ENCODE assay signal across 24 cellular contexts in genomic region chr9:38119570-38119969, GRCh38. TPM values are rescaled to one million over a fixed set of nuclear protein-coding genes. Genes with fewer than 3 reads are reported as not detected.
DNase-seq lines count a peak whose midpoint lies in the region; ATAC-seq, FAIRE-seq and TF ChIP-seq lines count a peak whose summit lies in the region.
"Had no signal": no experiment of that assay in that cellular context is flagged by ENCODE, and none has a peak within 500 bp of the region (broad histone marks: within the 10 kb centered on the region; RNA-seq: fewer than 3 reads in every experiment).

No MANE protein-coding gene starts in this region.

- in situ Hi-C loops in K562 (cut with MboI), result no loop called here

- peaks cover 5% of the 10 kb centered on the region for H3K27me3 Mint-ChIP-seq in activated CD8-positive, alpha-beta memory T cell treated with anti-CD3 and anti-CD28 coated beads, Interleukin-2, amount 10 ng/mL, durations not matched to agents 7 days and 5 days
- H3K27me3 Mint-ChIP-seq in CD4-positive, alpha-beta memory T cell, result peaks cover 15 to 24% of the 10 kb centered on the region in 2 donors

- H3K4me1 Mint-ChIP-seq in activated CD8-positive, alpha-beta memory T cell treated with anti-CD3 and anti-CD28 coated beads, Interleukin-2, amount 10 ng/mL, durations not matched to agents 7 days and 5 days, result no peaks in the 10 kb centered on the region
- H3K4me1 Mint-ChIP-seq in CD4-positive, alpha-beta memory T cell, result peaks cover 0 to 1% (median 0%) of the 10 kb centered on the region in 4 donors
- H3K4me1 Mint-ChIP-seq: activated CD4-positive, alpha-beta T cell treated with anti-CD3 and anti-CD28 coated beads, Interleukin-2, amount 10 ng/mL, durations not matched to agents 24 days and 14 days; memory B cell had no signal

- TF ChIP-seq RAD21 in K562 (CRISPR knock-in tag; conservative IDR thresholded peaks at IDR 0.05 in 1 of 2, IDR thresholded peaks at IDR 0.05 in 1 of 2), result no peak

- no peak overlapping the region for H3K4me2 ChIP-seq in K562 (ENCODE audit: insufficient read depth, low read length)

- H3K4me1 ChIP-seq in K562 (replicated peaks in 1 of 2; ENCODE audit: control insufficient read depth in 2 of 2, insufficient read depth in 2 of 2, low read length in 2 of 2), result 0 out of 5 replicates have a peak, but pooled peaks cover 0 to 4% of the 10 kb centered on the region in 2 experiments
- H3K4me1 ChIP-seq in CD4-positive, alpha-beta memory T cell (ENCODE audit: insufficient read depth, low read length), result no peaks in the 10 kb centered on the region

- H3K4me3 Mint-ChIP-seq in activated CD8-positive, alpha-beta memory T cell treated with anti-CD3 and anti-CD28 coated beads, Interleukin-2, amount 10 ng/mL, durations not matched to agents 7 days and 5 days, result no peak overlapping the region
- no peak overlapping the region for H3K4me3 Mint-ChIP-seq in CD4-positive, alpha-beta memory T cell
- H3K4me3 Mint-ChIP-seq: activated CD4-positive, alpha-beta T cell treated with anti-CD3 and anti-CD28 coated beads, Interleukin-2, amount 10 ng/mL, durations not matched to agents 24 days and 14 days; activated T-helper 1 cell treated with anti-CD3 and anti-CD28 coated beads, Interleukin-12 subunit alpha, Interleukin-12 subunit beta, Interleukin-2, Interleukin-4 antibody, amounts not matched to agents 30 ng/mL and 10 ng/mL and 1 ng/mL, durations not matched to agents 14 hours and 24 hours and 36 hours; memory B cell had no signal

- POLR2A ChIA-PET in K562 (lab: Yijun Ruan, JAX), result no interaction called here
- POLR2A ChIA-PET in CD4-positive, alpha-beta memory T cell (lab: Charles Lee; ENCODE audit: partially characterized antibody), result no interaction called here

- no peaks in the 10 kb centered on the region for H3K36me3 Mint-ChIP-seq in activated CD8-positive, alpha-beta memory T cell treated with anti-CD3 and anti-CD28 coated beads, Interleukin-2, amount 10 ng/mL, durations not matched to agents 7 days and 5 days
- H3K36me3 Mint-ChIP-seq in CD4-positive, alpha-beta memory T cell, result no peaks in the 10 kb centered on the region
- H3K36me3 Mint-ChIP-seq: activated naive CD4-positive, alpha-beta T cell treated with anti-CD3 and anti-CD28 coated beads, Interleukin-2, amount 50 U/mL, for 72 hours; memory B cell had no signal

- no peak overlapping the region for H2AFZ ChIP-seq in K562 (ENCODE audit: low read depth, low read length)

- CTCF ChIA-PET in activated CD8-positive, alpha-beta memory T cell treated with anti-CD3 and anti-CD28 coated beads, Interleukin-2, amount 10 ng/mL, durations not matched to agents 7 days and 5 days (lab: Charles Lee), result interaction anchor here (0.9 kb wide), 1 partner anchor 31 kb away, joined by 3 read pairs; no protein-coding TSS in a partner anchor
- CTCF ChIA-PET in K562 (lab: Yijun Ruan, JAX; ENCODE audit: low intra/inter-chr PET ratio), result interaction anchor here (0.6 kb wide), 1 partner anchor 127 kb away, joined by 3 read pairs; no protein-coding TSS in a partner anchor
- CTCF ChIA-PET in CD4-positive, alpha-beta memory T cell (lab: Charles Lee; ENCODE audit: partially characterized antibody), result no interaction called here

- H3K9me1 ChIP-seq in K562 (ENCODE audit: control insufficient read depth, insufficient read depth, low read length), result no peaks in the 10 kb centered on the region

- H3K9me3 Mint-ChIP-seq in activated CD8-positive, alpha-beta memory T cell treated with anti-CD3 and anti-CD28 coated beads, Interleukin-2, amount 10 ng/mL, durations not matched to agents 7 days and 5 days (ENCODE audit: low read depth), result no peaks in the 10 kb centered on the region
- H3K9me3 Mint-ChIP-seq in CD4-positive, alpha-beta memory T cell, result peaks cover 0 to 2% (median 0%) of the 10 kb centered on the region in 8 donors
- H3K9me3 Mint-ChIP-seq: activated CD4-positive, alpha-beta T cell treated with anti-CD3 and anti-CD28 coated beads, Interleukin-2, amount 10 ng/mL, durations not matched to agents 24 days and 14 days; activated naive CD4-positive, alpha-beta T cell treated with anti-CD3 and anti-CD28 coated beads, Interleukin-2, amount 50 U/mL, for 72 hours; activated T-helper 1 cell treated with anti-CD3 and anti-CD28 coated beads, Interleukin-12 subunit alpha, Interleukin-12 subunit beta, Interleukin-2, Interleukin-4 antibody, amounts not matched to agents 30 ng/mL and 10 ng/mL and 1 ng/mL, durations not matched to agents 14 hours and 24 hours and 36 hours; memory B cell had no signal

- H3K27ac Mint-ChIP-seq in activated CD8-positive, alpha-beta memory T cell treated with anti-CD3 and anti-CD28 coated beads, Interleukin-2, amount 10 ng/mL, durations not matched to agents 7 days and 5 days, result no peak overlapping the region
- no peak overlapping the region for H3K27ac Mint-ChIP-seq in CD4-positive, alpha-beta memory T cell
- H3K27ac Mint-ChIP-seq: activated CD4-positive, alpha-beta T cell treated with anti-CD3 and anti-CD28 coated beads, Interleukin-2, amount 10 ng/mL, durations not matched to agents 24 days and 14 days; activated naive CD4-positive, alpha-beta T cell treated with anti-CD3 and anti-CD28 coated beads, Interleukin-2, amount 50 U/mL, for 72 hours; activated T-helper 1 cell treated with anti-CD3 and anti-CD28 coated beads, Interleukin-12 subunit alpha, Interleukin-12 subunit beta, Interleukin-2, Interleukin-4 antibody, amounts not matched to agents 30 ng/mL and 10 ng/mL and 1 ng/mL, durations not matched to agents 14 hours and 24 hours and 36 hours; memory B cell had no signal

- no TSS peak for BruUV-seq in K562 (replicated peaks; lab: Mats Ljungman, UMichigan)

- intact Hi-C loops in K562 (cut with micrococcal nuclease), result loop anchor here (5.0 kb wide), 1 partner anchor 38 kb away; no protein-coding TSS in a partner anchor
- intact Hi-C loops in CD4-positive, alpha-beta memory T cell (cut with micrococcal nuclease), result no loop called here
- intact Hi-C loops in Right ventricle myocardium inferior (cut with DNase I), result no loop called here

- DNase-seq in activated CD8-positive, alpha-beta memory T cell treated with anti-CD3 and anti-CD28 coated beads, Interleukin-2, amount 10 ng/mL, durations not matched to agents 7 days and 5 days, result peak; percentile 4
- no peak for DNase-seq in activated CD8-positive, alpha-beta memory T cell treated with anti-CD3 and anti-CD28 coated beads, Interleukin-2, amount 50 U/mL, for 48 hours
- DNase-seq in NCI-H2196 treated with DMSO at 0.1 percent for 48 hours (lab: John Stamatoyannopoulos, UW; ENCODE audit: unreplicated experiment), result peak; percentile 36
- no peak for DNase-seq in K562 (ENCODE audit: extremely low read depth in 1 of 4, low spot score in 3 of 4)
- no peak for DNase-seq in NCI-H2171 treated with DMSO at 0.1 percent for 48 hours (lab: John Stamatoyannopoulos, UW)
- DNase-seq in CD4-positive, alpha-beta memory T cell, result no peak
- no peak for DNase-seq in EL
- no peak for DNase-seq in Right ventricle myocardium inferior (ENCODE audit: missing footprints)
- DNase-seq: activated CD4-positive, alpha-beta T cell treated with anti-CD3 and anti-CD28 coated beads, Interleukin-2, amount 10 ng/mL, durations not matched to agents 24 days and 14 days; C1 segment of cervical spinal cord; glutamatergic neuron; kidney glomerular epithelial cell; NCI-H1436; NCI-H226; NK-92 treated with Interleukin-12 subunit alpha and Interleukin-12 subunit beta, amount 100 ng/mL, for 24 hours; stimulated activated CD4-positive, alpha-beta T cell treated with anti-CD3 and anti-CD28 coated beads, Interleukin-4, amount 100 ng/mL, for 4 hours; stimulated activated naive CD4-positive, alpha-beta T cell had no signal

- peak; percentile 37 for FAIRE-seq in K562 (lab: Jason Lieb, UNC)
- FAIRE-seq: D721Med, H1 had no signal

- no peak for ATAC-seq in activated CD8-positive, alpha-beta memory T cell treated with anti-CD3 and anti-CD28 coated beads, Interleukin-2, amount 10 ng/mL, durations not matched to agents 7 days and 5 days
- ATAC-seq in K562 (no peak), Right ventricle myocardium inferior (no peak)
- ATAC-seq: activated naive CD4-positive, alpha-beta T cell treated with anti-CD3 and anti-CD28 coated beads, Interleukin-2, amount 50 U/mL, for 72 hours; sciatic nerve had no signal

- no peaks in the 10 kb centered on the region for H3K9me3 ChIP-seq in K562 (replicated peaks; ENCODE audit: control insufficient read depth, insufficient read depth, low read depth, low read length)
- H3K9me3 ChIP-seq in CD4-positive, alpha-beta memory T cell (ENCODE audit: control insufficient read depth in 1 of 2, low read length in 2 of 2), result no peaks in the 10 kb centered on the region

- H3K9ac ChIP-seq in K562 (ENCODE audit: insufficient read depth in 1 of 2, low read depth in 2 of 2, low read length in 2 of 2), result no peak overlapping the region

- H3K27ac ChIP-seq in K562 (ENCODE audit: extremely low read depth, low read depth, low read length), result no peak overlapping the region
- no peak overlapping the region for H3K27ac ChIP-seq in CD4-positive, alpha-beta memory T cell (ENCODE audit: low read depth, low read length)
- H3K27ac ChIP-seq: VCaP had no signal

- no peaks in the 10 kb centered on the region for H3K36me3 ChIP-seq in K562 (ENCODE audit: control insufficient read depth, insufficient read depth, low read length)
- no peaks in the 10 kb centered on the region for H3K36me3 ChIP-seq in CD4-positive, alpha-beta memory T cell (ENCODE audit: insufficient read depth, low read length)

- no peaks in the 10 kb centered on the region for H3K79me2 ChIP-seq in K562 (ENCODE audit: control insufficient read depth, insufficient read depth, low read length)

- TF ChIP-seq POLR2A in K562 (conservative IDR thresholded peaks at IDR 0.05), result no peak

- no peak for TF ChIP-seq EP300 in K562 (IDR thresholded peaks at IDR 0.05; ENCODE audit: low read length)

- no peak overlapping the region for H3K4me3 ChIP-seq in K562
- no peak overlapping the region for H3K4me3 ChIP-seq in CD4-positive, alpha-beta memory T cell (ENCODE audit: low read length in 2 of 2)

- 0% methylated on average over 3 of the region's 3 CpGs for WGBS in K562 (ENCODE audit: insufficient coverage, low coverage, missing lambda C conversion rate)

- TF ChIP-seq CTCF in K562 (IDR thresholded peaks at IDR 0.05 in 2 of 3, conservative IDR thresholded peaks at IDR 0.05 in 1 of 3; ENCODE audit: insufficient read depth in 2 of 3, low read depth in 1 of 3, low read length in 3 of 3), result no peak

- H4K20me1 ChIP-seq in K562 (replicated peaks; ENCODE audit: control insufficient read depth, insufficient read depth, low read length), result no peaks in the 10 kb centered on the region; the same call in 1 of the 2 replicates

- H3K27me3 ChIP-seq in K562 (ENCODE audit: control insufficient read depth in 2 of 2, insufficient read depth in 2 of 2, low read length in 2 of 2), result peaks cover 14 to 38% of the 10 kb centered on the region in 2 experiments; a peak in 4 of 5 replicates
- no peaks in the 10 kb centered on the region for H3K27me3 ChIP-seq in CD4-positive, alpha-beta memory T cell (ENCODE audit: insufficient read depth, low read length)

RNA-seq across cellular contexts. Expression of gene SHB, which starts 50.5 kb away (rescaled TPM):
- total RNA-seq in activated CD8-positive, alpha-beta memory T cell treated with anti-CD3 and anti-CD28 coated beads, Interleukin-2, amount 10 ng/mL, durations not matched to agents 7 days and 5 days, result 1 to 10 TPM in 1 of 2 experiments, under 1 TPM in 1; 0.23 to 1.1 TPM
- total RNA-seq in K562 (2011; cell fraction: chromatin; rRNA removed; ENCODE audit: low replicate concordance), result 6.5 and 13.7 TPM in 2 replicates
- total RNA-seq in K562 (2011; cell fraction: nucleolus; rRNA removed), result 10.4 and 10.7 TPM in 2 replicates
- 6.3 and 8.7 TPM in 2 replicates for total RNA-seq in K562 (2011; cell fraction: nucleoplasm; rRNA removed)
- 11.7 and 12.8 TPM in 2 replicates for total RNA-seq in K562 (2014; rRNA removed)
- total RNA-seq in K562 (2014; rRNA removed; fragmentation: Illumina TruSeq; extraction: Trizol), result 3.8 and 4.0 TPM in 2 replicates
- total RNA-seq in K562 (2015; rRNA removed; fragmentation: Illumina TruSeq; extraction: Trizol), result 5.1 and 5.3 TPM in 2 replicates
- total RNA-seq in K562 (2021), result 15.4 and 16.0 TPM in 2 replicates
- 3.4 and 5.1 TPM in 2 replicates for polyA plus RNA-seq in K562 (2011; rRNA removed)
- 4.1 and 8.5 TPM in 2 replicates for polyA plus RNA-seq in K562 (2011; cell fraction: cytosol; rRNA removed)
- 4.9 and 8.5 TPM in 2 replicates for polyA plus RNA-seq in K562 (2011; cell fraction: nucleus; rRNA removed)
- polyA plus RNA-seq in K562 (2012), result 8.2 and 8.9 TPM in 2 replicates
- 9.6 TPM in 2 replicates for polyA plus RNA-seq in K562 (2014; fragmentation: Illumina TruSeq; extraction: Trizol)
- 1 to 10 TPM in 1 of 2 experiments, under 1 TPM in 1; 0.78 to 1.0 TPM for polyA plus RNA-seq in K562 (2014; fragmentation: Nextera tagmentation; extraction: Ambion mirVana)
- 6.0 and 7.5 TPM in 2 replicates for polyA plus RNA-seq in K562 (2014; rRNA removed)
- 4.6 and 5.7 TPM in 2 replicates for polyA minus RNA-seq in K562 (2011; rRNA and poly(A)+ RNA removed)
- 7.4 and 12.6 TPM in 2 replicates for polyA minus RNA-seq in K562 (2011; cell fraction: cytosol; rRNA and poly(A)+ RNA removed)
- 6.3 and 6.4 TPM in 2 replicates for polyA minus RNA-seq in K562 (2011; cell fraction: nucleus; rRNA and poly(A)+ RNA removed)
- total RNA-seq in CD4-positive, alpha-beta memory T cell, result 1 to 10 TPM in 1 of 2 experiments, under 1 TPM in 1; 0.81 to 1.3 TPM
- polyA plus RNA-seq in CD4-positive, alpha-beta memory T cell, result under 1 TPM; 0.10 to 0.16 TPM
- 14.7 TPM for total RNA-seq in Right ventricle myocardium inferior

Comparison
In these comparisons a context has a peak if more than half of its experiments do, and no peak if none do; other contexts are left out.
1. DNase-seq: peak in activated CD8-positive, alpha-beta memory T cell treated with anti-CD3 and anti-CD28 coated beads, Interleukin-2, amount 10 ng/mL, durations not matched to agents 7 days and 5 days (single experiment) and NCI-H2196 treated with DMSO at 0.1 percent for 48 hours (single experiment); none in activated CD8-positive, alpha-beta memory T cell treated with anti-CD3 and anti-CD28 coated beads, Interleukin-2, amount 50 U/mL, for 48 hours (single experiment), K562 (0 of 4), NCI-H2171 treated with DMSO at 0.1 percent for 48 hours (single experiment), CD4-positive, alpha-beta memory T cell (0 of 5), EL (single experiment) and Right ventricle myocardium inferior (single experiment).